ENCODE assay signal across 10 cellular contexts in the genomic region with DNA sequence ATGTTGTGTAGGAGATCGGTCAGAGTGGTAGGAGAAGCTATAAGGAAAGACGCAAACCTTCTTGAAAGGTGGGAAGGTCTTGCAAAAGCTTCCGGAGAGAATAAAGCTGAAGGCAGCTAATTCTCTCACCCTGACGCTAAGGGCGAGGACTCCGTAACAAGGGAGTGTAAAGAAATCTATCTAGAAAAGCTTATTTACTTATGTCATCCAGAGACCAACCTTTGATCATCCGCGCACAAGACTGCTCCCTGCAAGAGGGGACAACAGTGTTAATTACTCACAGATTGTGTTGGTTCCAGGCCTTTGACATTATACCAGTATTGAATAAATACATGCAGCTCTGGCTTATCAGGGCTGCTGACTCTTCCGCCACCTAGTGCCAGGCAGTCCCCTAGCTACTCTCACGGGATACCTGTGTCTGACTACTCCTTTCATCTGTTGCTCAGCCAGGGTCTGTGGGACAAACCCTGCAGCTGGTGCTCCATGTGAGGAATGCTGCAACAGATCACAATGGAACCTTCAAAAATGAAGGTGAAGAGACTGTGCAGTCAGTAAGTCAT.
DNase-seq lines count a peak whose midpoint lies in the region; ATAC-seq, FAIRE-seq and TF ChIP-seq lines count a peak whose summit lies in the region.
"Had no signal": no experiment of that assay in that cellular context is flagged by ENCODE, and none has a peak within 500 bp of the region (broad histone marks: within the 10 kb centered on the region; RNA-seq: fewer than 3 reads in every experiment).

No MANE protein-coding gene starts in this region.

- no peaks in the 10 kb centered on the region for H3K36me3 Mint-ChIP-seq in activated CD4-positive, alpha-beta memory T cell treated with anti-CD3 and anti-CD28 coated beads for 36 hours
- H3K36me3 Mint-ChIP-seq in activated CD4-positive, alpha-beta memory T cell treated with anti-CD3 and anti-CD28 coated beads, Interleukin-2, amount 10 ng/mL, durations not matched to agents 7 days and 5 days (ENCODE audit: low read depth), result peaks cover 3% of the 10 kb centered on the region

- H3K36me3 ChIP-seq in testis (ENCODE audit: low read depth, missing control alignments), result no peaks in the 10 kb centered on the region

- WGBS in testis, 2 donors, result 59 to 69% methylated on average over 10 of the region's 10 CpGs

- FAIRE-seq in GM12892 (lab: Jason Lieb, UNC), result no peak

- TF ChIP-seq CTCF in foreskin keratinocyte (conservative IDR thresholded peaks at IDR 0.05) (peak; percentile 32), testis (IDR thresholded peaks at IDR 0.05) (no peak)

- H3K27ac ChIP-seq in foreskin keratinocyte (no peak overlapping the region), testis (no peak overlapping the region)

- no peak for TF ChIP-seq POLR2A in testis (IDR thresholded peaks at IDR 0.05)
- no peak for TF ChIP-seq POLR2A in GM12892 (IDR thresholded peaks at IDR 0.05; ENCODE audit: low read depth, low read length)

- H3K9me3 ChIP-seq in testis, result no peaks in the 10 kb centered on the region

- no peak overlapping the region for H3K4me3 ChIP-seq in testis

- H3K27me3 Mint-ChIP-seq in activated CD4-positive, alpha-beta memory T cell treated with anti-CD3 and anti-CD28 coated beads for 36 hours, result no peaks in the 10 kb centered on the region
- H3K27me3 Mint-ChIP-seq in activated CD4-positive, alpha-beta memory T cell treated with anti-CD3 and anti-CD28 coated beads, Interleukin-2, amount 10 ng/mL, durations not matched to agents 7 days and 5 days, result peaks cover 1% of the 10 kb centered on the region

- POLR2A ChIA-PET in activated CD4-positive, alpha-beta memory T cell treated with anti-CD3 and anti-CD28 coated beads for 36 hours (lab: Charles Lee), result no interaction called here
- POLR2A ChIA-PET in activated CD4-positive, alpha-beta memory T cell treated with anti-CD3 and anti-CD28 coated beads, Interleukin-2, amount 10 ng/mL, durations not matched to agents 7 days and 5 days (lab: Charles Lee), result no interaction called here

- intact Hi-C loops in activated CD4-positive, alpha-beta memory T cell treated with anti-CD3 and anti-CD28 coated beads for 36 hours (cut with micrococcal nuclease), result no loop called here
- intact Hi-C loops in testis (cut with DNase I; ENCODE audit: low total_unique reads), result no loop called here

- CTCF ChIA-PET in activated CD4-positive, alpha-beta memory T cell treated with anti-CD3 and anti-CD28 coated beads for 36 hours (lab: Charles Lee), result interaction anchor here (0.6 kb wide), 1 partner anchor 84 kb away, joined by 3 read pairs; no protein-coding TSS in a partner anchor
- CTCF ChIA-PET in activated CD4-positive, alpha-beta memory T cell treated with anti-CD3 and anti-CD28 coated beads, Interleukin-2, amount 10 ng/mL, durations not matched to agents 7 days and 5 days (lab: Charles Lee), result no interaction called here

- peak; percentile 10 for DNase-seq in activated CD4-positive, alpha-beta memory T cell treated with anti-CD3 and anti-CD28 coated beads for 36 hours
- no peak for DNase-seq in activated CD4-positive, alpha-beta memory T cell treated with anti-CD3 and anti-CD28 coated beads, Interleukin-2, amount 10 ng/mL, durations not matched to agents 7 days and 5 days
- DNase-seq in RPMI7951 (ENCODE audit: low read depth) (peak; percentile 46), foreskin keratinocyte (no peak), testis (peak; percentile 18), MV-4-11 (lab: John Stamatoyannopoulos, UW) (no peak), GM12892 (ENCODE audit: insufficient read length) (no peak)
- DNase-seq: DMS153 had no signal

- no peak for ATAC-seq in foreskin keratinocyte
- ATAC-seq in GM19395 (IDR thresholded peaks at IDR 0.05; ENCODE audit: unreplicated experiment), result no peak

- H3K4me1 ChIP-seq in foreskin keratinocyte (no peaks in the 10 kb centered on the region), testis (no peaks in the 10 kb centered on the region)

- H3K9me3 Mint-ChIP-seq in activated CD4-positive, alpha-beta memory T cell treated with anti-CD3 and anti-CD28 coated beads for 36 hours, result no peaks in the 10 kb centered on the region
- H3K9me3 Mint-ChIP-seq in activated CD4-positive, alpha-beta memory T cell treated with anti-CD3 and anti-CD28 coated beads, Interleukin-2, amount 10 ng/mL, durations not matched to agents 7 days and 5 days, result peaks cover under 1% of the 10 kb centered on the region
- H3K9me3 Mint-ChIP-seq: neural crest cell had no signal

- no peak overlapping the region for H3K27ac Mint-ChIP-seq in activated CD4-positive, alpha-beta memory T cell treated with anti-CD3 and anti-CD28 coated beads for 36 hours
- no peak overlapping the region for H3K27ac Mint-ChIP-seq in activated CD4-positive, alpha-beta memory T cell treated with anti-CD3 and anti-CD28 coated beads, Interleukin-2, amount 10 ng/mL, durations not matched to agents 7 days and 5 days

- H3K27me3 ChIP-seq in foreskin keratinocyte (no peaks in the 10 kb centered on the region), testis (no peaks in the 10 kb centered on the region)

- no peak overlapping the region for H3K4me3 Mint-ChIP-seq in activated CD4-positive, alpha-beta memory T cell treated with anti-CD3 and anti-CD28 coated beads for 36 hours
- no peak overlapping the region for H3K4me3 Mint-ChIP-seq in activated CD4-positive, alpha-beta memory T cell treated with anti-CD3 and anti-CD28 coated beads, Interleukin-2, amount 10 ng/mL, durations not matched to agents 7 days and 5 days
- H3K4me3 Mint-ChIP-seq: neural crest cell had no signal

- H3K4me1 Mint-ChIP-seq in activated CD4-positive, alpha-beta memory T cell treated with anti-CD3 and anti-CD28 coated beads for 36 hours (ENCODE audit: low read depth), result no peaks in the 10 kb centered on the region
- H3K4me1 Mint-ChIP-seq in activated CD4-positive, alpha-beta memory T cell treated with anti-CD3 and anti-CD28 coated beads, Interleukin-2, amount 10 ng/mL, durations not matched to agents 7 days and 5 days, result no peaks in the 10 kb centered on the region

Comparison
In these comparisons a context has a peak if more than half of its experiments do, and no peak if none do; other contexts are left out.
1. DNase-seq: peak in activated CD4-positive, alpha-beta memory T cell treated with anti-CD3 and anti-CD28 coated beads for 36 hours (single experiment), RPMI7951 (single experiment) and testis (single experiment); none in activated CD4-positive, alpha-beta memory T cell treated with anti-CD3 and anti-CD28 coated beads, Interleukin-2, amount 10 ng/mL, durations not matched to agents 7 days and 5 days (single experiment), foreskin keratinocyte (0 of 2), MV-4-11 (single experiment) and GM12892 (single experiment).